1 cellular context compared by ENCODE assay signal in genomic region chr11:64747961-64748715, GRCh38.
A peak's percentile ranks its signal among the peaks of the same experiment; 100 is the strongest.
TF ChIP-seq lines count a peak whose summit lies in the region.

No MANE protein-coding gene starts in this region.

TF ChIP-seq in IMR-90, 13 proteins besides CTCF, POLR2A, EP300 and RAD21:
- TF ChIP-seq CEBPB (IDR thresholded peaks at IDR 0.05; ENCODE audit: low read depth, low read length), result peak; percentile 58; the same call in 1 of the 2 replicates
- no peak for TF ChIP-seq USF2 (IDR thresholded peaks at IDR 0.05; ENCODE audit: low read depth, low read length)
- no peak for TF ChIP-seq SMC3 (IDR thresholded peaks at IDR 0.05; ENCODE audit: low read depth, low read length)
- TF ChIP-seq ELK1 (IDR thresholded peaks at IDR 0.05; ENCODE audit: borderline replicate concordance, low read depth, low read length), result no peak
- no peak for TF ChIP-seq CHD1 (IDR thresholded peaks at IDR 0.05; ENCODE audit: low read depth, low read length)
- TF ChIP-seq MAZ (IDR thresholded peaks at IDR 0.05; ENCODE audit: borderline replicate concordance, low read depth, low read length), result no peak
